In the genomic region with DNA sequence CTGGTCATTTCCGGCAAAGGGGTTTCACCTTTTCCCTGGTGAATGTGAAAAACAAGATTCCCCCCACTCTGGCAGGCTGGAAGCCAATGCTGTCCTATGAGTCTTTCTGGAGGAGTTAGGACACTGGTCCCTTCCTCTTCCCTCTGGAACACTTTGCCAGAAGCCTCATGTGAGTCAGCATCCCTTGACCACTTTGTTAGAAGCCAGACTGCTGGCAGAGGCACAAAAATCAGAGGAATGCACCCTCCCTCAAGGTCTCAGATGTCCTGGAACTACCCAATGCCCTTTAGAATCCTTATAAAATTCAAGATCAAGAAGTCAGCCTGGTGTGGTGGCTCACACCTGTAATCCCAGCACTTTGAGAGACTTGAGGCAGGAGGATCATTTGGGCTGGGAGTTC, we compare ENCODE assay signal across 10 cellular contexts. TPM values are rescaled to one million over a fixed set of nuclear protein-coding genes. Genes with fewer than 3 reads are reported as not detected.
DNase-seq lines count a peak whose midpoint lies in the region; ATAC-seq and TF ChIP-seq lines count a peak whose summit lies in the region.
"Had no signal": no experiment of that assay in that cellular context is flagged by ENCODE, and none has a peak within 500 bp of the region (broad histone marks: within the 10 kb centered on the region; RNA-seq: fewer than 3 reads in every experiment).

No MANE protein-coding gene starts in this region.

- H3K9ac ChIP-seq in mesendoderm (ENCODE audit: low read length) = no peak overlapping the region

- peaks cover 28% of the 10 kb centered on the region for H3K79me1 ChIP-seq in mesendoderm (ENCODE audit: low read length)

- WGBS in mesendoderm (ENCODE audit: extremely low coverage, insufficient coverage, low lambda C conversion rate) = no CpG with 5 or more reads among the region's 1 CpG

- peaks cover 59% of the 10 kb centered on the region for H3K79me2 ChIP-seq in mesendoderm (ENCODE audit: control insufficient read depth, insufficient read depth, low read length)

- no peak overlapping the region for H4K8ac ChIP-seq in mesendoderm (ENCODE audit: low read depth, low read length)

- H2BK5ac ChIP-seq in mesendoderm (ENCODE audit: low read length) = no peak overlapping the region

- no peaks in the 10 kb centered on the region for H3K27me3 ChIP-seq in mesendoderm (ENCODE audit: insufficient read depth, low read length, poor library complexity)

- no peak overlapping the region for H3K23ac ChIP-seq in mesendoderm (ENCODE audit: low read length)

- H2BK120ac ChIP-seq in mesendoderm (ENCODE audit: low read depth, low read length) = no peak overlapping the region

- peaks cover 1% of the 10 kb centered on the region for H3K36me3 ChIP-seq in mesendoderm (ENCODE audit: control insufficient read depth, insufficient read depth, low read length)

- H3K27ac Mint-ChIP-seq in T-helper 2 cell treated with Interferon-gamma antibody and Interleukin-4, amounts not matched to agents 5 μg/mL and 100 μg/mL, for 36 hours = no peak overlapping the region

- no peak overlapping the region for H3K4me2 ChIP-seq in mesendoderm (ENCODE audit: low read length)

- no peak overlapping the region for H2AK5ac ChIP-seq in mesendoderm (ENCODE audit: low read length)

- no peaks in the 10 kb centered on the region for H3K36me3 Mint-ChIP-seq in T-helper 2 cell treated with Interferon-gamma antibody and Interleukin-4, amounts not matched to agents 5 μg/mL and 100 μg/mL, for 36 hours (ENCODE audit: low read depth)

- no peaks in the 10 kb centered on the region for H3K9me3 Mint-ChIP-seq in T-helper 2 cell treated with Interferon-gamma antibody and Interleukin-4, amounts not matched to agents 5 μg/mL and 100 μg/mL, for 36 hours

- no peak for ATAC-seq in GM21381 (IDR thresholded peaks at IDR 0.05; ENCODE audit: unreplicated experiment)
- ATAC-seq in esophagus mucosa = no peak

- H3K27ac ChIP-seq in mesendoderm (ENCODE audit: low read depth, low read length) = peak overlapping the region; percentile 39

- H3K4me1 Mint-ChIP-seq in T-helper 2 cell treated with Interferon-gamma antibody and Interleukin-4, amounts not matched to agents 5 μg/mL and 100 μg/mL, for 36 hours (ENCODE audit: low read depth) = no peaks in the 10 kb centered on the region

- H3K4me1 ChIP-seq in mesendoderm (ENCODE audit: control insufficient read depth, low read depth, low read length) = peaks cover 2% of the 10 kb centered on the region

- no peak overlapping the region for H3K4ac ChIP-seq in mesendoderm (ENCODE audit: low read depth, low read length)

- TF ChIP-seq CTCF in epithelial cell of esophagus (IDR thresholded peaks at IDR 0.05; ENCODE audit: insufficient read depth, low read depth, low read length, missing control alignments) (no peak), GM20000 (IDR thresholded peaks at IDR 0.05; ENCODE audit: extremely low read depth, missing control alignments) (no peak)

- H3K4me3 Mint-ChIP-seq in T-helper 2 cell treated with Interferon-gamma antibody and Interleukin-4, amounts not matched to agents 5 μg/mL and 100 μg/mL, for 36 hours = no peak overlapping the region

- H3K4me3 ChIP-seq in epithelial cell of esophagus (ENCODE audit: low read length) = no peak overlapping the region
- no peak overlapping the region for H3K4me3 ChIP-seq in mesendoderm (ENCODE audit: low read length)

- H4K5ac ChIP-seq in mesendoderm (ENCODE audit: low read length) = no peak overlapping the region

- peak overlapping the region; percentile 23 for H3K18ac ChIP-seq in mesendoderm (ENCODE audit: low read length)

- H2BK15ac ChIP-seq in mesendoderm (replicated peaks; ENCODE audit: low read depth) = no peak overlapping the region

- H3K56ac ChIP-seq in mesendoderm (ENCODE audit: low read length) = no peak overlapping the region

- peaks cover 15% of the 10 kb centered on the region for H3K27me3 Mint-ChIP-seq in T-helper 2 cell treated with Interferon-gamma antibody and Interleukin-4, amounts not matched to agents 5 μg/mL and 100 μg/mL, for 36 hours (ENCODE audit: low read depth)

- DNase-seq in DMS 273 (lab: John Stamatoyannopoulos, UW; ENCODE audit: unreplicated experiment) (peak; percentile 29), DMS 273 treated with DMSO at 0.1 percent for 48 hours (lab: John Stamatoyannopoulos, UW) (no peak), epithelial cell of esophagus (ENCODE audit: low read depth) (peak; percentile 72), mesendoderm (peak; percentile 85), GM20000 (ENCODE audit: low spot score) (no peak)
- no peak for DNase-seq in T-helper 2 cell treated with Interferon-gamma antibody and Interleukin-4, amounts not matched to agents 5 μg/mL and 100 μg/mL, for 36 hours (ENCODE audit: low spot score)
- DNase-seq: activated CD8-positive, alpha-beta memory T cell treated with anti-CD3 and anti-CD28 coated beads for 24 hours; MM.1S had no signal

RNA-seq across cellular contexts. Expression of gene ITGB5, which starts 26.6 kb away (rescaled TPM):
- 201 TPM for polyA plus RNA-seq in mesendoderm (2013, experiment 1 of 2)
- polyA plus RNA-seq in mesendoderm (2013, experiment 2 of 2) = 194 TPM
- 83.0 TPM for total RNA-seq in esophagus mucosa

Comparison
In these comparisons a context has a peak if more than half of its experiments do, and no peak if none do; other contexts are left out.
1. DNase-seq: peak in DMS 273 (single experiment), epithelial cell of esophagus (single experiment) and mesendoderm (single experiment); none in DMS 273 treated with DMSO at 0.1 percent for 48 hours (single experiment), T-helper 2 cell treated with Interferon-gamma antibody and Interleukin-4, amounts not matched to agents 5 μg/mL and 100 μg/mL, for 36 hours (single experiment) and GM20000 (single experiment).